In genomic region chr10:76733441-76733840, GRCh38 we compare ENCODE assay signal across 20 cellular contexts.
"Had no signal": no experiment of that assay in that cellular context is flagged by ENCODE, and none has a peak within 500 bp of the region (broad histone marks: within the 10 kb centered on the region; RNA-seq: fewer than 3 reads in every experiment).

No MANE protein-coding gene starts in this region.

- H3K4me3 ChIP-seq: colonic mucosa, heart left ventricle, mucosa of descending colon, spleen, stomach had no signal

- H3K27me3 ChIP-seq: colonic mucosa, heart left ventricle, spleen, stomach had no signal

- H3K27ac ChIP-seq: colonic mucosa, heart left ventricle, spleen, stomach had no signal

- ATAC-seq: esophagus mucosa; heart left ventricle; left colon; mucosa of descending colon; naive thymus-derived CD8-positive, alpha-beta T cell; sciatic nerve; stimulated activated naive B cell treated with anti-CD40 and anti-IgM and Interleukin-4, amounts not matched to agents 10 μg/mL and 1 μg/mL and 100 μg/mL, for 72 hours had no signal

- DNase-seq: colonic mucosa; dermis blood vessel endothelial cell; effector CD4-positive, alpha-beta T cell; endodermal cell; heart left ventricle; hippocampal formation; left colon; mucosa of descending colon; naive thymus-derived CD8-positive, alpha-beta T cell; posterior cingulate gyrus; spleen; stimulated activated CD4-positive, alpha-beta T cell treated with anti-CD3 and anti-CD28 coated beads, Interleukin-15, amount 100 ng/mL, for 24 hours; stimulated activated CD4-positive, alpha-beta T cell treated with anti-CD3 and anti-CD28 coated beads, Interleukin-1b, Interleukin-23, amount 100 ng/mL, for 48 hours; stimulated activated CD4-positive, alpha-beta T cell treated with anti-CD3 and anti-CD28 coated beads, Interleukin-4, amount 100 ng/mL, for 4 hours; stimulated activated naive B cell treated with anti-CD40 and anti-IgM and Interleukin-4, amounts not matched to agents 10 μg/mL and 1 μg/mL and 100 μg/mL, for 72 hours; stomach; substantia nigra; trophoblast cell had no signal
